Comparison of ENCODE assay signal across 28 cellular contexts in genomic region chr7:56810466-56810865, GRCh38.
"Had no signal": no experiment of that assay in that cellular context is flagged by ENCODE, and none has a peak within 500 bp of the region (broad histone marks: within the 10 kb centered on the region; RNA-seq: fewer than 3 reads in every experiment).

No MANE protein-coding gene starts in this region.

- H3K4me1 ChIP-seq: neural progenitor cell, parathyroid adenoma, psoas muscle, right lobe of liver, sigmoid colon, suprapubic skin, testis, tibial artery, transverse colon, vagina had no signal

- H3K36me3 ChIP-seq: neural progenitor cell, ovary, right lobe of liver, sigmoid colon, suprapubic skin, tibial artery, transverse colon, vagina had no signal

- H3K4me3 Mint-ChIP-seq: naive thymus-derived CD4-positive, alpha-beta T cell; natural killer cell; nephron; neural progenitor cell; stimulated activated effector memory CD8-positive, alpha-beta T cell treated with anti-CD3 and anti-CD28 coated beads, Interleukin-12 subunit alpha, Interleukin-12 subunit beta, amount 100 ng/mL, for 72 hours; stimulated activated naive B cell treated with anti-CD40 and anti-IgM and Interleukin-4, amounts not matched to agents 10 μg/mL and 1 μg/mL and 100 μg/mL, for 72 hours; stimulated activated naive CD8-positive, alpha-beta T cell treated with anti-CD3 and anti-CD28 coated beads, Interleukin-15, Interleukin-2, amounts not matched to agents 100 ng/mL and 50 ng/mL, for 24 hours; type B pancreatic cell had no signal

- H3K36me3 Mint-ChIP-seq: naive thymus-derived CD4-positive, alpha-beta T cell; natural killer cell; neural progenitor cell; stimulated activated effector memory CD8-positive, alpha-beta T cell treated with anti-CD3 and anti-CD28 coated beads, Interleukin-12 subunit alpha, Interleukin-12 subunit beta, amount 100 ng/mL, for 72 hours; type B pancreatic cell had no signal

- H3K27me3 ChIP-seq: neural progenitor cell, ovary, right lobe of liver, sigmoid colon, suprapubic skin, testis, tibial artery, transverse colon, vagina had no signal

- H3K9me3 ChIP-seq: psoas muscle, right lobe of liver, sigmoid colon, testis had no signal

- H3K9me3 Mint-ChIP-seq: natural killer cell; stimulated activated effector memory CD8-positive, alpha-beta T cell treated with anti-CD3 and anti-CD28 coated beads, Interleukin-12 subunit alpha, Interleukin-12 subunit beta, amount 100 ng/mL, for 72 hours; stimulated activated naive CD8-positive, alpha-beta T cell treated with anti-CD3 and anti-CD28 coated beads, Interleukin-15, Interleukin-2, amounts not matched to agents 100 ng/mL and 50 ng/mL, for 24 hours; type B pancreatic cell had no signal

- ATAC-seq: naive thymus-derived CD4-positive, alpha-beta T cell; natural killer cell; psoas muscle; right cardiac atrium; right lobe of liver; stimulated activated effector memory CD8-positive, alpha-beta T cell treated with anti-CD3 and anti-CD28 coated beads, Interleukin-12 subunit alpha, Interleukin-12 subunit beta, amount 100 ng/mL, for 72 hours; stimulated activated naive B cell treated with anti-CD40 and anti-IgM and Interleukin-4, amounts not matched to agents 10 μg/mL and 1 μg/mL and 100 μg/mL, for 72 hours had no signal

- H3K27ac ChIP-seq: neural progenitor cell, ovary, parathyroid adenoma, psoas muscle, right lobe of liver, sigmoid colon, suprapubic skin, testis, tibial artery, transverse colon, vagina had no signal

- H3K4me1 Mint-ChIP-seq: naive thymus-derived CD4-positive, alpha-beta T cell; natural killer cell; nephron; neural progenitor cell; stimulated activated effector memory CD8-positive, alpha-beta T cell treated with anti-CD3 and anti-CD28 coated beads, Interleukin-12 subunit alpha, Interleukin-12 subunit beta, amount 100 ng/mL, for 72 hours; stimulated activated naive B cell treated with anti-CD40 and anti-IgM and Interleukin-4, amounts not matched to agents 10 μg/mL and 1 μg/mL and 100 μg/mL, for 72 hours had no signal

- DNase-seq: naive thymus-derived CD4-positive, alpha-beta T cell; natural killer cell; occipital lobe; ovary; right lobe of liver; sigmoid colon; small intestine; stimulated activated CD4-positive, alpha-beta T cell treated with anti-CD3 and anti-CD28 coated beads, Interleukin-15, amount 100 ng/mL, for 24 hours; stimulated activated CD4-positive, alpha-beta T cell treated with anti-CD3 and anti-CD28 coated beads, Interleukin-2, amount 100 ng/mL, for 24 hours; stimulated activated CD4-positive, alpha-beta T cell treated with anti-CD3 and anti-CD28 coated beads, Interleukin-2, amount 100 ng/mL, for 48 hours; stimulated activated CD4-positive, alpha-beta T cell treated with anti-CD3 and anti-CD28 coated beads, Interleukin-4, amount 100 ng/mL, for 24 hours; stimulated activated naive B cell treated with anti-CD40 and anti-IgM and Interleukin-4, amounts not matched to agents 10 μg/mL and 1 μg/mL and 100 μg/mL, for 72 hours; stimulated activated naive CD4-positive, alpha-beta T cell treated with Interleukin-2 at 50 U/mL for 16 hours; substantia nigra; testis; tibial artery; transverse colon had no signal

- H3K4me3 ChIP-seq: neural progenitor cell, ovary, psoas muscle, right lobe of liver, sigmoid colon, suprapubic skin, testis, tibial artery, transverse colon, vagina had no signal

- H3K27ac Mint-ChIP-seq: naive thymus-derived CD4-positive, alpha-beta T cell; natural killer cell; nephron; neural progenitor cell; progenitor cell of endocrine pancreas; stimulated activated effector memory CD8-positive, alpha-beta T cell treated with anti-CD3 and anti-CD28 coated beads, Interleukin-12 subunit alpha, Interleukin-12 subunit beta, amount 100 ng/mL, for 72 hours; stimulated activated naive B cell treated with anti-CD40 and anti-IgM and Interleukin-4, amounts not matched to agents 10 μg/mL and 1 μg/mL and 100 μg/mL, for 72 hours; stimulated activated naive CD8-positive, alpha-beta T cell treated with anti-CD3 and anti-CD28 coated beads, Interleukin-15, Interleukin-2, amounts not matched to agents 100 ng/mL and 50 ng/mL, for 24 hours; type B pancreatic cell had no signal

- H3K27me3 Mint-ChIP-seq: naive thymus-derived CD4-positive, alpha-beta T cell; progenitor cell of endocrine pancreas; stimulated activated naive B cell treated with anti-CD40 and anti-IgM and Interleukin-4, amounts not matched to agents 10 μg/mL and 1 μg/mL and 100 μg/mL, for 72 hours; stimulated activated naive CD8-positive, alpha-beta T cell treated with anti-CD3 and anti-CD28 coated beads, Interleukin-15, Interleukin-2, amounts not matched to agents 100 ng/mL and 50 ng/mL, for 24 hours; type B pancreatic cell had no signal
